Comparison of ENCODE assay signal across 9 cellular contexts in genomic region chr5:179061025-179061424, GRCh38. TPM values are rescaled to one million over a fixed set of nuclear protein-coding genes. Genes with fewer than 3 reads are reported as not detected.
DNase-seq lines count a peak whose midpoint lies in the region; ATAC-seq lines count a peak whose summit lies in the region.
"Had no signal": no experiment of that assay in that cellular context is flagged by ENCODE, and none has a peak within 500 bp of the region (broad histone marks: within the 10 kb centered on the region; RNA-seq: fewer than 3 reads in every experiment).

No MANE protein-coding gene starts in this region.

- peaks cover 6% of the 10 kb centered on the region; the same call in 1 of the 2 replicates for H3K4me1 ChIP-seq in GM23248 (ENCODE audit: insufficient read depth)
- no peaks in the 10 kb centered on the region for H3K4me1 ChIP-seq in iPS-15b (ENCODE audit: control insufficient read depth, insufficient read depth, low read length)
- H3K4me1 ChIP-seq in skeletal muscle satellite cell (ENCODE audit: control insufficient read depth, insufficient read depth, low read length): peaks cover 8% of the 10 kb centered on the region

- in situ Hi-C loops in GM23248 (cut with MboI): no loop called here

- H3K27me3 Mint-ChIP-seq in activated naive CD8-positive, alpha-beta T cell: peaks cover 2% of the 10 kb centered on the region

- peak overlapping the region; percentile 85 for H3K4me2 ChIP-seq in GM23248 (ENCODE audit: unreplicated experiment)
- peak overlapping the region; percentile 97 for H3K4me2 ChIP-seq in skeletal muscle satellite cell (ENCODE audit: low read length)

- WGBS in GM23248 (ENCODE audit: low coverage in 1 of 2, low lambda C conversion rate in 2 of 2, missing lambda C conversion rate in 2 of 2), 2 experiments: 55 to 56% methylated on average over 19 of the region's 19 CpGs

- DNase-seq in GM23248 (no peak), H7 (no peak), NCI-H1105 (lab: John Stamatoyannopoulos, UW) (no peak), middle frontal gyrus (ENCODE audit: extremely low spot score, low spot score) (no peak)
- DNase-seq: stimulated activated naive CD4-positive, alpha-beta T cell treated with Interleukin-2 at 50 U/mL for 16 hours had no signal

- peak overlapping the region; percentile 91 for H3K4me3 Mint-ChIP-seq in activated naive CD8-positive, alpha-beta T cell

- peak overlapping the region; percentile 40 for H3K27ac ChIP-seq in GM23248

- no peaks in the 10 kb centered on the region for H3F3A ChIP-seq in GM23248 (ENCODE audit: insufficient read depth)

- H3K27me3 ChIP-seq in GM23248 (replicated peaks; ENCODE audit: insufficient read depth) (no peaks in the 10 kb centered on the region), iPS-15b (ENCODE audit: control insufficient read depth, insufficient read depth, low read length) (no peaks in the 10 kb centered on the region), skeletal muscle satellite cell (ENCODE audit: control insufficient read depth, insufficient read depth, low read length) (no peaks in the 10 kb centered on the region), H7 (ENCODE audit: control insufficient read depth, insufficient read depth, low read length) (no peaks in the 10 kb centered on the region)

- peaks cover 22% of the 10 kb centered on the region for H3K36me3 ChIP-seq in GM23248 (ENCODE audit: low read depth)
- no peaks in the 10 kb centered on the region for H3K36me3 ChIP-seq in iPS-15b (ENCODE audit: control insufficient read depth, insufficient read depth, low read length)
- peaks cover 33% of the 10 kb centered on the region for H3K36me3 ChIP-seq in skeletal muscle satellite cell (ENCODE audit: insufficient read depth, low read length)
- H3K36me3 ChIP-seq in H7 (replicated peaks; ENCODE audit: control insufficient read depth, insufficient read depth, low read length): no peaks in the 10 kb centered on the region

- peak overlapping the region; percentile 87 for H3K4me3 ChIP-seq in GM23248
- peak overlapping the region; percentile 41 for H3K4me3 ChIP-seq in iPS-15b (ENCODE audit: low read depth, low read length)
- peak overlapping the region; percentile 92 for H3K4me3 ChIP-seq in skeletal muscle satellite cell (ENCODE audit: low read length)
- no peak overlapping the region for H3K4me3 ChIP-seq in H7 (ENCODE audit: insufficient read depth, low read depth, low read length)

- H3K9ac ChIP-seq in GM23248 (peak overlapping the region; percentile 88), iPS-15b (ENCODE audit: low read depth, low read length) (no peak overlapping the region), skeletal muscle satellite cell (ENCODE audit: low read depth, low read length) (peak overlapping the region; percentile 96)

- no peaks in the 10 kb centered on the region for H4K20me1 ChIP-seq in GM23248 (ENCODE audit: insufficient read depth)

- peaks cover 35% of the 10 kb centered on the region for H3K36me3 Mint-ChIP-seq in activated naive CD8-positive, alpha-beta T cell

- peak overlapping the region; percentile 92 for H2AFZ ChIP-seq in GM23248

- peaks cover 52% of the 10 kb centered on the region for H3K79me2 ChIP-seq in GM23248 (ENCODE audit: insufficient read depth)

- peaks cover 26% of the 10 kb centered on the region for H3K4me1 Mint-ChIP-seq in activated naive CD8-positive, alpha-beta T cell (ENCODE audit: low read depth)

- H3K27ac Mint-ChIP-seq in activated naive CD8-positive, alpha-beta T cell: peak overlapping the region; percentile 88

- ATAC-seq in HG02938 (IDR thresholded peaks at IDR 0.05; ENCODE audit: unreplicated experiment): no peak

- no peaks in the 10 kb centered on the region for H3K9me2 ChIP-seq in GM23248 (ENCODE audit: insufficient read depth)

- H3K9me3 ChIP-seq in GM23248 (ENCODE audit: low read depth): no peaks in the 10 kb centered on the region
- H3K9me3 ChIP-seq in iPS-15b (ENCODE audit: control insufficient read depth, insufficient read depth, low read length): peaks cover 26% of the 10 kb centered on the region
- H3K9me3 ChIP-seq in skeletal muscle satellite cell (replicated peaks; ENCODE audit: low read length): peaks cover 3% of the 10 kb centered on the region

- peaks cover 11% of the 10 kb centered on the region for H3K9me3 Mint-ChIP-seq in activated naive CD8-positive, alpha-beta T cell (ENCODE audit: low read depth)

RNA-seq across cellular contexts. Expression of gene ZNF354C, which starts 0.9 kb away (rescaled TPM):
- total RNA-seq in GM23248 (2014; rRNA removed; shearing (Covaris generic)): 6.9 and 7.5 TPM in 2 replicates
- 2.2 and 2.5 TPM in 2 replicates for polyA plus RNA-seq in GM23248 (2016; fragmentation: Nextera tagmentation; extraction: Ambion mirVana)
- 4.8 and 5.8 TPM in 2 replicates for total RNA-seq in skeletal muscle satellite cell (2012; rRNA removed)
- total RNA-seq in H7 (2014; rRNA removed; shearing (Covaris generic)): 0.03 and 0.07 TPM in 2 replicates

RNA-seq across cellular contexts. Expression of gene ZNF879, which starts 37.4 kb away (rescaled TPM):
- 1.8 and 5.4 TPM in 2 replicates for total RNA-seq in GM23248 (2014; rRNA removed; shearing (Covaris generic))
- 2.8 and 3.2 TPM in 2 replicates for polyA plus RNA-seq in GM23248 (2016; fragmentation: Nextera tagmentation; extraction: Ambion mirVana)
- 1.7 and 2.8 TPM in 2 replicates for total RNA-seq in skeletal muscle satellite cell (2012; rRNA removed)
- 2.0 and 2.5 TPM in 2 replicates for total RNA-seq in H7 (2014; rRNA removed; shearing (Covaris generic))
